18 cellular contexts compared by ENCODE assay signal in genomic region chr22:40620464-40621046, GRCh38. TPM values are rescaled to one million over a fixed set of nuclear protein-coding genes. Genes with fewer than 3 reads are reported as not detected.
DNase-seq lines count a peak whose midpoint lies in the region; ATAC-seq and TF ChIP-seq lines count a peak whose summit lies in the region.
"Had no signal": no experiment of that assay in that cellular context is flagged by ENCODE, and none has a peak within 500 bp of the region (broad histone marks: within the 10 kb centered on the region; RNA-seq: fewer than 3 reads in every experiment).

No MANE protein-coding gene starts in this region.

- TF ChIP-seq CTCF in MCF 10A (IDR thresholded peaks at IDR 0.05; ENCODE audit: unreplicated experiment) (no peak), breast epithelium (IDR thresholded peaks at IDR 0.05) (no peak), PC-9 (conservative IDR thresholded peaks at IDR 0.05) (no peak), smooth muscle cell (IDR thresholded peaks at IDR 0.05; ENCODE audit: borderline replicate concordance, insufficient read depth, poor library complexity, severe bottlenecking) (no peak)

- DNase-seq in MCF 10A (ENCODE audit: unreplicated experiment) = peak; percentile 80
- no peak for DNase-seq in breast epithelium (ENCODE audit: low spot score in 2 of 2)
- peak in 1 of 2 experiments; percentile 82 for DNase-seq in PC-9
- DNase-seq in smooth muscle cell (lab: John Stamatoyannopoulos, UW; ENCODE audit: unreplicated experiment) = no peak
- no peak for DNase-seq in activated CD8-positive, alpha-beta memory T cell treated with anti-CD3 and anti-CD28 coated beads, Interleukin-2, amount 50 U/mL, for 4 hours
- no peak for DNase-seq in DMS153 treated with DMSO at 0.1 percent for 48 hours (lab: John Stamatoyannopoulos, UW; ENCODE audit: unreplicated experiment)
- DNase-seq: activated naive CD8-positive, alpha-beta T cell treated with anti-CD3 and anti-CD28 coated beads, Interleukin-2, amount 10 ng/mL, durations not matched to agents 7 days and 5 days; DMS79 treated with DMSO at 0.1 percent for 48 hours; H7; NCI-H187 treated with DMSO at 0.1 percent for 48 hours; NCI-H69; psoas muscle; stimulated activated CD4-positive, alpha-beta T cell treated with anti-CD3 and anti-CD28 coated beads, Interleukin-2, amount 100 ng/mL, for 24 hours had no signal

- H3K4me3 ChIP-seq in breast epithelium (no peak overlapping the region), PC-9 (no peak overlapping the region), smooth muscle cell (no peak overlapping the region)
- H3K4me3 ChIP-seq: gastroesophageal sphincter, psoas muscle, SJSA1, vagina had no signal

- H3K27me3 Mint-ChIP-seq in MCF 10A (ENCODE audit: insufficient read depth, unreplicated experiment) = no peaks in the 10 kb centered on the region
- H3K27me3 Mint-ChIP-seq: activated naive CD8-positive, alpha-beta T cell treated with anti-CD3 and anti-CD28 coated beads, Interleukin-2, amount 10 ng/mL, durations not matched to agents 7 days and 5 days had no signal

- H3K4me1 Mint-ChIP-seq in MCF 10A (ENCODE audit: insufficient read depth, unreplicated experiment) = peaks cover 22% of the 10 kb centered on the region

- peaks cover 7% of the 10 kb centered on the region for H4K20me1 ChIP-seq in PC-9 (ENCODE audit: insufficient read depth)
- H4K20me1 ChIP-seq in smooth muscle cell (ENCODE audit: low read depth) = peaks cover 59% of the 10 kb centered on the region

- no peak overlapping the region for H3K27ac ChIP-seq in breast epithelium
- H3K27ac ChIP-seq in PC-9 = peak overlapping the region; percentile 44
- H3K27ac ChIP-seq in smooth muscle cell (ENCODE audit: low read depth) = peak overlapping the region; percentile 2
- H3K27ac ChIP-seq: gastroesophageal sphincter, psoas muscle, SJSA1, vagina had no signal

- H3K27me3 ChIP-seq in breast epithelium = no peaks in the 10 kb centered on the region
- no peaks in the 10 kb centered on the region for H3K27me3 ChIP-seq in PC-9 (ENCODE audit: insufficient read depth, low read depth)
- H3K27me3 ChIP-seq in smooth muscle cell (ENCODE audit: low read depth) = no peaks in the 10 kb centered on the region
- H3K27me3 ChIP-seq: gastroesophageal sphincter, SJSA1, vagina had no signal

- H3K79me2 ChIP-seq in PC-9 (ENCODE audit: low read depth) = peaks cover 82% of the 10 kb centered on the region
- H3K79me2 ChIP-seq in smooth muscle cell (ENCODE audit: low read depth) = peaks cover 97% of the 10 kb centered on the region

- ATAC-seq in esophagus mucosa (peak; percentile 88), GM21723 (IDR thresholded peaks at IDR 0.05; ENCODE audit: unreplicated experiment) (no peak)
- ATAC-seq: gastroesophageal sphincter had no signal

- H3F3A ChIP-seq in PC-9 (ENCODE audit: insufficient read depth, low read depth) = peaks cover 43% of the 10 kb centered on the region
- H3F3A ChIP-seq in smooth muscle cell (ENCODE audit: low read depth) = peaks cover 9% of the 10 kb centered on the region

- BruUV-seq in MCF 10A (replicated peaks; lab: Mats Ljungman, UMichigan) (no TSS peak), PC-9 (replicated peaks; lab: Mats Ljungman, UMichigan) (no TSS peak)

- H3K9me3 ChIP-seq in breast epithelium = peaks cover 0 to 12% of the 10 kb centered on the region in 2 donors
- peaks cover 16% of the 10 kb centered on the region for H3K9me3 ChIP-seq in PC-9 (ENCODE audit: insufficient read depth, low read depth)
- no peaks in the 10 kb centered on the region for H3K9me3 ChIP-seq in smooth muscle cell (replicated peaks; ENCODE audit: low read depth)
- H3K9me3 ChIP-seq: vagina had no signal

- H3K4me1 ChIP-seq in breast epithelium (no peaks in the 10 kb centered on the region), PC-9 (replicated peaks; ENCODE audit: insufficient read depth) (peaks cover 5% of the 10 kb centered on the region; the same call in 1 of the 2 replicates), smooth muscle cell (ENCODE audit: low read depth) (no peaks in the 10 kb centered on the region)
- H3K4me1 ChIP-seq: SJSA1 had no signal

- CTCF ChIA-PET in MCF 10A (lab: Yijun Ruan, JAX) (interaction anchor here (0.6 kb wide), 1 partner anchor 161 kb away, joined by 3 read pairs; no protein-coding TSS in a partner anchor), PC-9 (lab: Charles Lee) (no interaction called here)

- POLR2A ChIA-PET in MCF 10A (lab: Yijun Ruan, JAX) = interaction anchor here (0.7 to 1.0 kb wide), 2 partner anchors 19 to 172 kb away, joined by 3 read pairs; no protein-coding TSS in a partner anchor
- POLR2A ChIA-PET in PC-9 (lab: Charles Lee; ENCODE audit: unreplicated experiment) = no interaction called here

- peaks cover 18% of the 10 kb centered on the region for H3K36me3 Mint-ChIP-seq in MCF 10A (ENCODE audit: insufficient read depth, unreplicated experiment)

- H3K9ac ChIP-seq in smooth muscle cell (ENCODE audit: low read depth) = no peak overlapping the region

- intact Hi-C loops in MCF 10A (cut with micrococcal nuclease) = no loop called here
- intact Hi-C loops in breast epithelium (cut with DNase I; ENCODE audit: low total_unique reads) = no loop called here
- intact Hi-C loops in PC-9 (cut with micrococcal nuclease; ENCODE audit: unreplicated experiment) = no loop called here

- H3K36me3 ChIP-seq in breast epithelium (no peaks in the 10 kb centered on the region), PC-9 (ENCODE audit: low read depth) (no peaks in the 10 kb centered on the region), smooth muscle cell (ENCODE audit: low read depth) (peaks cover 4% of the 10 kb centered on the region)
- H3K36me3 ChIP-seq: gastroesophageal sphincter, vagina had no signal

- peak overlapping the region; percentile 63 for H3K27ac Mint-ChIP-seq in MCF 10A (ENCODE audit: low read depth, unreplicated experiment)
- H3K27ac Mint-ChIP-seq: activated naive CD8-positive, alpha-beta T cell treated with anti-CD3 and anti-CD28 coated beads, Interleukin-2, amount 10 ng/mL, durations not matched to agents 7 days and 5 days had no signal

- TF ChIP-seq POLR2A in breast epithelium (IDR thresholded peaks at IDR 0.05) = no peak

- WGBS in smooth muscle cell (ENCODE audit: low lambda C conversion rate) = 96% methylated on average over 1 of the region's 1 CpG

- H3K4me3 Mint-ChIP-seq in MCF 10A (ENCODE audit: unreplicated experiment) = no peak overlapping the region
- H3K4me3 Mint-ChIP-seq: activated naive CD8-positive, alpha-beta T cell treated with anti-CD3 and anti-CD28 coated beads, Interleukin-2, amount 10 ng/mL, durations not matched to agents 7 days and 5 days had no signal

- H3K4me2 ChIP-seq in PC-9 (no peak overlapping the region), smooth muscle cell (no peak overlapping the region)

- no peaks in the 10 kb centered on the region for H3K9me2 ChIP-seq in PC-9 (ENCODE audit: insufficient read depth)

- peaks cover 24% of the 10 kb centered on the region for H3K9me3 Mint-ChIP-seq in MCF 10A (ENCODE audit: unreplicated experiment)

- H2AFZ ChIP-seq in PC-9 (no peak overlapping the region), smooth muscle cell (ENCODE audit: low read depth) (no peak overlapping the region)

RNA-seq across cellular contexts. Expression of gene MRTFA, which starts 16.0 kb away (rescaled TPM):
- total RNA-seq in MCF 10A (2022) = 47.2 and 52.7 TPM in 2 replicates
- total RNA-seq in breast epithelium = 10 to 100 TPM; 47.0 to 69.2 (median 65.7) TPM
- total RNA-seq in PC-9 (2021) = 44.7 and 64.6 TPM in 2 replicates
- total RNA-seq in esophagus mucosa = 19.4 TPM
- total RNA-seq in smooth muscle cell = 34.1 and 41.7 TPM in 2 replicates
- polyA plus RNA-seq in smooth muscle cell = 25.5 and 44.3 TPM in 2 replicates

RNA-seq across cellular contexts. Expression of gene MCHR1, which starts 58.7 kb away (rescaled TPM):
- total RNA-seq in MCF 10A (2022) (not detected in 2 replicates), breast epithelium (not detected), PC-9 (2021) (0.24 and 0.28 TPM in 2 replicates), esophagus mucosa (not detected), smooth muscle cell (11.8 and 24.6 TPM in 2 replicates)
- polyA plus RNA-seq in smooth muscle cell = 12.8 and 18.9 TPM in 2 replicates
- total RNA-seq: activated naive CD8-positive, alpha-beta T cell treated with anti-CD3 and anti-CD28 coated beads, Interleukin-2, amount 10 ng/mL, durations not matched to agents 7 days and 5 days; SJSA1; vagina had no signal

Comparison
In these comparisons a context has a peak if more than half of its experiments do, and no peak if none do; other contexts are left out.
1. H3K27ac ChIP-seq: peak in PC-9 (single experiment) and smooth muscle cell (single experiment); none in breast epithelium (0 of 2).